11 cellular contexts compared by ENCODE assay signal in the genomic region with DNA sequence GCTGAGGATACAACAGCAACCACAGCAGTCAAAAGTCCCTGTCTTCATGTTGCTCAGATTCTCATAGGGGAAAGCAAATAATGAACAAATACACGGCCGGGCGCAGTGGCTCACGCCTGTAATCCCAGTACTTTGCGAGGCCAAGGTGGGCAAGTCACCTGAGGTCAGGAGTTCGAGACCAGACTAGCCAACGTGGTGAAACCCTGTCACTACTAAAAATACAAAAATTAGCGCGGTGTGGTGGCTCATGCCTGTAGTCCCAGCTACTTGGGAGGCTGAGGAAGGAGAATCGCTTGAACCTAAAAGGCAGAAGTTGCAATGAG. TPM values are rescaled to one million over a fixed set of nuclear protein-coding genes. Genes with fewer than 3 reads are reported as not detected.
DNase-seq lines count a peak whose midpoint lies in the region; ATAC-seq, FAIRE-seq and TF ChIP-seq lines count a peak whose summit lies in the region.
"Not testable (repeated sequence)": the region's sequence is repeated elsewhere in the genome, so short reads cannot be mapped to it uniquely, and the experiment has no call there.
"Had no signal": no experiment of that assay in that cellular context is flagged by ENCODE, and none has a peak within 500 bp of the region (broad histone marks: within the 10 kb centered on the region; RNA-seq: fewer than 3 reads in every experiment).

No MANE protein-coding gene starts in this region.

- H4K5ac ChIP-seq in mesendoderm (ENCODE audit: low read length): not testable (repeated sequence)

- H3K4me3 ChIP-seq in CD8-positive, alpha-beta memory T cell (ENCODE audit: low read length): peak overlapping the region; percentile 59
- H3K4me3 ChIP-seq in astrocyte (ENCODE audit: insufficient read depth, low read depth, low read length): peak overlapping the region; percentile 66
- H3K4me3 ChIP-seq in esophagus squamous epithelium: peak overlapping the region; percentile 45 to 63 (median 59)
- H3K4me3 ChIP-seq in mesendoderm (ENCODE audit: low read length): not testable (repeated sequence)
- H3K4me3 ChIP-seq in rectal smooth muscle tissue (ENCODE audit: low read length): peak overlapping the region; percentile 29

- H3K23ac ChIP-seq in mesendoderm (ENCODE audit: low read length): not testable (repeated sequence)

- not testable (repeated sequence) for H3K9me3 ChIP-seq in CD8-positive, alpha-beta memory T cell (ENCODE audit: low read length); KOPT-K1 (ENCODE audit: insufficient read depth, low read length, poor library complexity, severe bottlenecking); astrocyte (ENCODE audit: insufficient read depth, low read depth, low read length); esophagus squamous epithelium

- peak overlapping the region; percentile 80 to 89 (median 85) for H3K4me3 Mint-ChIP-seq in CD8-positive, alpha-beta memory T cell
- H3K4me3 Mint-ChIP-seq in activated B cell treated with CpG ODN at 0.5 μM for 24 hours: peak overlapping the region; percentile 84
- H3K4me3 Mint-ChIP-seq in astrocyte (ENCODE audit: unreplicated experiment): peak overlapping the region; percentile 74
- H3K4me3 Mint-ChIP-seq in type B pancreatic cell: peak overlapping the region; percentile 87

- H3K36me3 Mint-ChIP-seq in CD8-positive, alpha-beta memory T cell: peaks cover 0 to 15% (median 2%) of the 10 kb centered on the region in 3 donors
- peaks cover 11% of the 10 kb centered on the region for H3K36me3 Mint-ChIP-seq in activated B cell treated with CpG ODN at 0.5 μM for 24 hours (ENCODE audit: low read depth)
- not testable (repeated sequence) for H3K36me3 Mint-ChIP-seq in astrocyte (ENCODE audit: low read depth, unreplicated experiment); type B pancreatic cell

- H3K27ac ChIP-seq in CD8-positive, alpha-beta memory T cell (ENCODE audit: low read depth, low read length): peak overlapping the region; percentile 51
- H3K27ac ChIP-seq in KOPT-K1 (ENCODE audit: low read depth, low read length, poor library complexity, severe bottlenecking) (peak overlapping the region; percentile 46), esophagus squamous epithelium (peak overlapping the region; percentile 82 to 95 (median 90)), rectal smooth muscle tissue (ENCODE audit: low read depth, low read length) (peak overlapping the region; percentile 22)
- not testable (repeated sequence) for H3K27ac ChIP-seq in astrocyte (ENCODE audit: low read depth, low read length); mesendoderm (ENCODE audit: low read depth, low read length)

- peak overlapping the region; percentile 83 for H3K4me2 ChIP-seq in astrocyte (ENCODE audit: low read length)
- not testable (repeated sequence) for H3K4me2 ChIP-seq in mesendoderm (ENCODE audit: low read length)

- not testable (repeated sequence) for H3K79me2 ChIP-seq in astrocyte (ENCODE audit: insufficient read depth, low read length); mesendoderm (ENCODE audit: control insufficient read depth, insufficient read depth, low read length)

- POLR2A ChIA-PET in CD8-positive, alpha-beta memory T cell (lab: Charles Lee): interaction anchor here (0.6 kb wide), 1 partner anchor 36 kb away, joined by 5 read pairs; the partner anchor contains the start of gene SYF2
- POLR2A ChIA-PET in activated B cell treated with CpG ODN at 0.5 μM for 24 hours (lab: Charles Lee): interaction anchor here (0.7 to 1.5 kb wide), 4 partner anchors 21 to 1924 kb away, joined by 3 to 16 read pairs (median 5); partner anchors contain the start of genes HNRNPR, RSRP1 and SYF2

- not testable (repeated sequence) for ATAC-seq in activated B cell treated with CpG ODN at 0.5 μM for 24 hours (ENCODE audit: low read depth)

- not testable (repeated sequence) for TF ChIP-seq POLR2A in esophagus squamous epithelium (IDR thresholded peaks at IDR 0.05)

- H2AFZ ChIP-seq in astrocyte (ENCODE audit: low read depth, low read length): peak overlapping the region; percentile 80

- peak overlapping the region; percentile 97 for H4K8ac ChIP-seq in mesendoderm (ENCODE audit: low read depth, low read length)

- intact Hi-C loops in activated B cell treated with CpG ODN at 0.5 μM for 24 hours (cut with micrococcal nuclease): loop anchor here (1.0 kb wide), 1 partner anchor 21 kb away; the partner anchor contains the start of gene RSRP1
- intact Hi-C loops in esophagus squamous epithelium (cut with DNase I): not testable (repeated sequence)

- not testable (repeated sequence) for H3K9me3 Mint-ChIP-seq in CD8-positive, alpha-beta memory T cell; activated B cell treated with CpG ODN at 0.5 μM for 24 hours; astrocyte (ENCODE audit: unreplicated experiment); type B pancreatic cell

- H3K27me3 ChIP-seq in CD8-positive, alpha-beta memory T cell (ENCODE audit: insufficient read depth, low read length, poor library complexity, severe bottlenecking); astrocyte (ENCODE audit: insufficient read depth, low read length); esophagus squamous epithelium; mesendoderm (ENCODE audit: insufficient read depth, low read length, poor library complexity); rectal smooth muscle tissue (ENCODE audit: control insufficient read depth, insufficient read depth, low read length): not testable (repeated sequence)

- H2BK15ac ChIP-seq in mesendoderm (replicated peaks; ENCODE audit: low read depth): not testable (repeated sequence)

- not testable (repeated sequence) for H2BK120ac ChIP-seq in mesendoderm (ENCODE audit: low read depth, low read length)

- H4K20me1 ChIP-seq in astrocyte (ENCODE audit: insufficient read depth, low read length): not testable (repeated sequence)

- peaks cover 5 to 19% (median 16%) of the 10 kb centered on the region in 3 donors for H3K4me1 Mint-ChIP-seq in CD8-positive, alpha-beta memory T cell
- H3K4me1 Mint-ChIP-seq in activated B cell treated with CpG ODN at 0.5 μM for 24 hours: peaks cover 13% of the 10 kb centered on the region
- not testable (repeated sequence) for H3K4me1 Mint-ChIP-seq in astrocyte (ENCODE audit: low read depth, unreplicated experiment); type B pancreatic cell (ENCODE audit: unreplicated experiment)

- not testable (repeated sequence) for H3K36me3 ChIP-seq in CD8-positive, alpha-beta memory T cell (ENCODE audit: insufficient read depth, low read length); KOPT-K1 (ENCODE audit: insufficient read depth, low read length); astrocyte (ENCODE audit: insufficient read depth, low read length); esophagus squamous epithelium; mesendoderm (ENCODE audit: control insufficient read depth, insufficient read depth, low read length); rectal smooth muscle tissue (ENCODE audit: control insufficient read depth, insufficient read depth, low read length)

- H2AK5ac ChIP-seq in mesendoderm (ENCODE audit: low read length): not testable (repeated sequence)

- H3K4me1 ChIP-seq in CD8-positive, alpha-beta memory T cell (ENCODE audit: insufficient read depth, low read length); astrocyte (ENCODE audit: insufficient read depth, low read length); mesendoderm (ENCODE audit: control insufficient read depth, low read depth, low read length); rectal smooth muscle tissue (ENCODE audit: control insufficient read depth, insufficient read depth, low read length): not testable (repeated sequence)
- peaks cover 0 to 14% (median 0%) of the 10 kb centered on the region in 3 donors for H3K4me1 ChIP-seq in esophagus squamous epithelium

- peak overlapping the region; percentile 81 for H3K9ac ChIP-seq in astrocyte (ENCODE audit: low read length)
- H3K9ac ChIP-seq in mesendoderm (ENCODE audit: low read length): peak overlapping the region; percentile 54
- H3K9ac ChIP-seq in rectal smooth muscle tissue (ENCODE audit: low read length): not testable (repeated sequence)

- not testable (repeated sequence) for TF ChIP-seq CTCF in activated B cell treated with CpG ODN at 0.5 μM for 24 hours (IDR thresholded peaks at IDR 0.05); astrocyte (IDR thresholded peaks at IDR 0.05; ENCODE audit: insufficient read depth, low read depth, low read length); esophagus squamous epithelium (IDR thresholded peaks at IDR 0.05); type B pancreatic cell (conservative IDR thresholded peaks at IDR 0.05)

- CTCF ChIA-PET in CD8-positive, alpha-beta memory T cell (lab: Charles Lee); activated B cell treated with CpG ODN at 0.5 μM for 24 hours (lab: Charles Lee): not testable (repeated sequence)

- not testable (repeated sequence) for H3K27me3 Mint-ChIP-seq in CD8-positive, alpha-beta memory T cell; activated B cell treated with CpG ODN at 0.5 μM for 24 hours; astrocyte (ENCODE audit: low read depth, unreplicated experiment); type B pancreatic cell

- not testable (repeated sequence) for DNase-seq in CD8-positive, alpha-beta memory T cell; activated B cell treated with CpG ODN at 0.5 μM for 24 hours; astrocyte (ENCODE audit: low read depth); esophagus squamous epithelium (lab: John Stamatoyannopoulos, UW); mesendoderm; type B pancreatic cell (ENCODE audit: extremely low spot score, unreplicated experiment)

- not testable (repeated sequence) for FAIRE-seq in astrocyte (lab: Jason Lieb, UNC)

- peak overlapping the region; percentile 72 to 95 (median 86) for H3K27ac Mint-ChIP-seq in CD8-positive, alpha-beta memory T cell
- H3K27ac Mint-ChIP-seq in activated B cell treated with CpG ODN at 0.5 μM for 24 hours (peak overlapping the region; percentile 82), type B pancreatic cell (peak overlapping the region; percentile 64)
- not testable (repeated sequence) for H3K27ac Mint-ChIP-seq in astrocyte (ENCODE audit: unreplicated experiment)

- H3K56ac ChIP-seq in mesendoderm (ENCODE audit: low read length): peak overlapping the region; percentile 60

- not testable (repeated sequence) for H3K18ac ChIP-seq in mesendoderm (ENCODE audit: low read length)

- not testable (repeated sequence) for H2BK5ac ChIP-seq in mesendoderm (ENCODE audit: low read length)

- WGBS in esophagus squamous epithelium, 2 donors: 34 to 40% methylated on average over 1 to 10 of the region's 10 CpGs
- WGBS in mesendoderm (ENCODE audit: extremely low coverage, insufficient coverage, low lambda C conversion rate): no CpG with 5 or more reads among the region's 10 CpGs

- H3K4ac ChIP-seq in mesendoderm (ENCODE audit: low read depth, low read length): not testable (repeated sequence)

- H3K79me1 ChIP-seq in mesendoderm (ENCODE audit: low read length): not testable (repeated sequence)

RNA-seq across cellular contexts. Expression of gene RHD, which starts 4.2 kb away (rescaled TPM):
- not detected for total RNA-seq in CD8-positive, alpha-beta memory T cell
- polyA plus RNA-seq in CD8-positive, alpha-beta memory T cell: 0.46 TPM
- not detected in 2 replicates for total RNA-seq in activated B cell treated with CpG ODN at 0.5 μM for 24 hours
- not detected in 2 replicates for total RNA-seq in astrocyte
- total RNA-seq in esophagus squamous epithelium: not detected
- polyA plus RNA-seq in mesendoderm (2013, experiment 1 of 2): not detected
- polyA plus RNA-seq in mesendoderm (2013, experiment 2 of 2): not detected
- not detected in 2 replicates for total RNA-seq in type B pancreatic cell (ENCODE audit: low replicate concordance)
- total RNA-seq: G401, H4, left ventricle myocardium superior had no signal

RNA-seq across cellular contexts. Expression of gene RSRP1, which starts 20.9 kb away (rescaled TPM):
- 100 to 1,000 TPM; 116 to 124 TPM for total RNA-seq in CD8-positive, alpha-beta memory T cell
- 47.5 TPM for polyA plus RNA-seq in CD8-positive, alpha-beta memory T cell
- total RNA-seq in activated B cell treated with CpG ODN at 0.5 μM for 24 hours: 179 and 222 TPM in 2 replicates
- 78.0 and 88.3 TPM in 2 replicates for total RNA-seq in astrocyte
- 10 to 100 TPM; 31.4 to 99.8 (median 51.0) TPM for total RNA-seq in esophagus squamous epithelium
- polyA plus RNA-seq in mesendoderm (2013, experiment 1 of 2): 13.5 TPM
- 12.1 TPM for polyA plus RNA-seq in mesendoderm (2013, experiment 2 of 2)
- total RNA-seq in type B pancreatic cell (ENCODE audit: low replicate concordance): 97.6 and 109 TPM in 2 replicates

RNA-seq across cellular contexts. Expression of gene SYF2, which starts 35.8 kb away (rescaled TPM):
- 10 to 100 TPM; 38.4 to 40.4 TPM for total RNA-seq in CD8-positive, alpha-beta memory T cell
- 90.7 TPM for polyA plus RNA-seq in CD8-positive, alpha-beta memory T cell
- total RNA-seq in activated B cell treated with CpG ODN at 0.5 μM for 24 hours: 51.1 and 53.9 TPM in 2 replicates
- total RNA-seq in astrocyte: 28.5 and 29.1 TPM in 2 replicates
- total RNA-seq in esophagus squamous epithelium: 10 to 100 TPM; 14.5 to 53.2 (median 37.1) TPM
- polyA plus RNA-seq in mesendoderm (2013, experiment 1 of 2): 66.8 TPM
- 67.6 TPM for polyA plus RNA-seq in mesendoderm (2013, experiment 2 of 2)
- 33.7 and 35.9 TPM in 2 replicates for total RNA-seq in type B pancreatic cell (ENCODE audit: low replicate concordance)
